ENCODE assay signal across 1 cellular context in genomic region chr5:1004598-1005361, GRCh38.
TF ChIP-seq lines count a peak whose summit lies in the region.

No MANE protein-coding gene starts in this region.

TF ChIP-seq in K562, 482 proteins besides CTCF, POLR2A, EP300 and RAD21 (continued from another document and continues in another):
- TF ChIP-seq E2F4 (CRISPR knock-in tag; IDR thresholded peaks at IDR 0.05; ENCODE audit: low read depth) (no peak), SMC3 (conservative IDR thresholded peaks at IDR 0.05; ENCODE audit: insufficient read depth, low read depth, low read length) (0 out of 2 replicates have a peak, but pooled peaks have one; percentile 29), CTBP1 (IDR thresholded peaks at IDR 0.05; ENCODE audit: borderline replicate concordance) (peak; percentile 92; the same call in 1 of the 2 replicates), TRIM25 (IDR thresholded peaks at IDR 0.05; ENCODE audit: borderline replicate concordance) (no peak), TSC22D4 (tag; IDR thresholded peaks at IDR 0.05) (no peak), PCBP2 (IDR thresholded peaks at IDR 0.05; ENCODE audit: low read depth, low read length, poor library complexity, severe bottlenecking) (no peak), HDGF (IDR thresholded peaks at IDR 0.05) (no peak), ZNF780A (CRISPR knock-in tag; IDR thresholded peaks at IDR 0.05) (no peak), ETV1 (tag; conservative IDR thresholded peaks at IDR 0.05; ENCODE audit: low read depth) (peak; percentile 39; the same call in 1 of the 2 replicates), SMAD4 (CRISPR knock-in tag; conservative IDR thresholded peaks at IDR 0.05) (peak; percentile 44), RFX7 (CRISPR knock-in tag; IDR thresholded peaks at IDR 0.05) (no peak), U2AF2 (optimal IDR thresholded peaks at IDR 0.05; ENCODE audit: low read depth, low read length) (no peak), NBN (IDR thresholded peaks at IDR 0.05; ENCODE audit: low read depth) (no peak), ZNF277 (CRISPR knock-in tag; IDR thresholded peaks at IDR 0.05; ENCODE audit: borderline replicate concordance) (no peak), JUN (IDR thresholded peaks at IDR 0.05; ENCODE audit: borderline replicate concordance, low read depth, low read length) (no peak), JUN (CRISPR knock-in tag; IDR thresholded peaks at IDR 0.05; ENCODE audit: borderline replicate concordance) (no peak), ZBTB11 (CRISPR knock-in tag; IDR thresholded peaks at IDR 0.05) (no peak), SNIP1 (IDR thresholded peaks at IDR 0.05; ENCODE audit: low read depth) (no peak), GABPA (tag; conservative IDR thresholded peaks at IDR 0.05; ENCODE audit: low read depth) (peak; percentile 28; the same call in 1 of the 2 replicates), ZNF57 (CRISPR knock-in tag; IDR thresholded peaks at IDR 0.05) (no peak), NR4A1 (CRISPR knock-in tag; IDR thresholded peaks at IDR 0.05) (no peak), NR4A1 (tag; IDR thresholded peaks at IDR 0.05) (no peak), MTF1 (CRISPR knock-in tag; IDR thresholded peaks at IDR 0.05; ENCODE audit: borderline replicate concordance) (no peak), CREB3 (tag; conservative IDR thresholded peaks at IDR 0.05; ENCODE audit: low read depth) (no peak), RNF2 (IDR thresholded peaks at IDR 0.05) (peak; percentile 40; the same call in 1 of the 2 replicates), NFIC (IDR thresholded peaks at IDR 0.05) (0 out of 2 replicates have a peak, but pooled peaks have one; percentile 2), SREBF1 (IDR thresholded peaks at IDR 0.05; ENCODE audit: borderline replicate concordance, low read depth, low read length) (no peak), MAX (CRISPR knock-in tag; IDR thresholded peaks at IDR 0.05) (no peak), ZNF668 (CRISPR knock-in tag; IDR thresholded peaks at IDR 0.05) (no peak), IRF2 (CRISPR knock-in tag; IDR thresholded peaks at IDR 0.05) (no peak), ZKSCAN3 (CRISPR knock-in tag; IDR thresholded peaks at IDR 0.05) (no peak), HBP1 (CRISPR knock-in tag; IDR thresholded peaks at IDR 0.05) (no peak), RB1 (IDR thresholded peaks at IDR 0.05; ENCODE audit: low read depth) (0 out of 2 replicates have a peak, but pooled peaks have one; percentile 49), TEAD1 (CRISPR knock-in tag; IDR thresholded peaks at IDR 0.05) (0 out of 4 replicates have a peak, but pooled peaks of 1 of the 2 experiments have one; percentile 47), ZNF133 (CRISPR knock-in tag; IDR thresholded peaks at IDR 0.05) (no peak), ID3 (CRISPR knock-in tag; IDR thresholded peaks at IDR 0.05) (no peak), ID3 (tag; IDR thresholded peaks at IDR 0.05) (peak; percentile 29; the same call in 1 of the 2 replicates), ZNF75A (CRISPR knock-in tag; IDR thresholded peaks at IDR 0.05) (no peak), ZNF512 (tag; IDR thresholded peaks at IDR 0.05) (no peak), GMEB1 (CRISPR knock-in tag; IDR thresholded peaks at IDR 0.05) (0 out of 2 replicates have a peak, but pooled peaks have one; percentile 16), ZBTB9 (CRISPR knock-in tag; IDR thresholded peaks at IDR 0.05) (no peak), SNRNP70 (optimal IDR thresholded peaks at IDR 0.05; ENCODE audit: low read depth, low read length) (no peak), GATA2 (CRISPR knock-in tag; IDR thresholded peaks at IDR 0.05) (peak; percentile 54; the same call in 1 of the 2 replicates), FOXK2 (conservative IDR thresholded peaks at IDR 0.05 in 1 of 2, IDR thresholded peaks at IDR 0.05 in 1 of 2; ENCODE audit: low read depth in 2 of 2) (no peak), HDAC3 (IDR thresholded peaks at IDR 0.05; ENCODE audit: borderline replicate concordance, partially characterized antibody) (no peak), ZNF518B (CRISPR knock-in tag; IDR thresholded peaks at IDR 0.05) (no peak)
